20 cellular contexts compared by ENCODE assay signal in the genomic region with DNA sequence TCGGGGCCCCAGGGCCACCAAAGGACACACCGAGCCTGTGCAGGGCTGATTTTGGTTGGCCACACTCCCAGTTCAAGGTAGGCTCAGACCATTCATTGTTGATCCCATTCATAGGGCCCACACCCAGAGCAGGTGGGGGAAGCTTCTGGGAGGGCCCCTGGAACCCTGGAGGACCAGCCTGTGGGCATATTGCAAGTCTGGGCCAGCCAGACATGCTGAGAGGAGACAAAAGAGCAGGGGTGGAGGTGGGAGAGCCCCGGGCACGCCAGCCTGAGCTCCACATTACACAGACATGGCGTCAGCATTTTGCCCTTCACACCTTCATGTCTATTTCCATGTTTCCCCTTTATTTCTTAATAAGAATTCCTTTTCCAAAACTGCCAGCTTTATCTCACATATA. TPM values are rescaled to one million over a fixed set of nuclear protein-coding genes. Genes with fewer than 3 reads are reported as not detected.
A peak's percentile ranks its signal among the peaks of the same experiment; 100 is the strongest.
DNase-seq lines count a peak whose midpoint lies in the region; ATAC-seq and TF ChIP-seq lines count a peak whose summit lies in the region.
"Had no signal": no experiment of that assay in that cellular context is flagged by ENCODE, and none has a peak within 500 bp of the region (broad histone marks: within the 10 kb centered on the region; RNA-seq: fewer than 3 reads in every experiment).

No MANE protein-coding gene starts in this region.

- H3K4me1 ChIP-seq in SJCRH30: no peaks in the 10 kb centered on the region
- H3K4me1 ChIP-seq: BLaER1 had no signal

- peak overlapping the region; percentile 23; the same call in 1 of the 2 replicates for H3K27ac ChIP-seq in 22Rv1
- H3K27ac ChIP-seq in epithelial cell of prostate: peak overlapping the region; percentile 42
- H3K27ac ChIP-seq in SJCRH30: no peak overlapping the region
- H3K27ac ChIP-seq: BLaER1, KMS-11 had no signal

- in situ Hi-C loops in KBM-7 (cut with MboI; ENCODE audit: low pct_unique_long_range_greater_than_20kb, low sequenced_read_pairs): no loop called here

- DNase-seq in HPDE6-E6E7 (ENCODE audit: extremely low spot score) (peak; percentile 29), epithelial cell of prostate (ENCODE audit: low read depth, low spot score) (no peak), mesenteric fat pad (ENCODE audit: low spot score) (peak; percentile 49), SJCRH30 (no peak), kidney glomerular epithelial cell (lab: John Stamatoyannopoulos, UW) (no peak), KBM-7 (no peak)
- DNase-seq: CD4-positive, alpha-beta T cell; COR-L47; DMS79; NCI-H1105 treated with DMSO at 0.1 percent for 48 hours; NCI-H2081; NCI-H2171 treated with DMSO at 0.1 percent for 48 hours; NCI-H526; OCI-M1 had no signal

- no peak for TF ChIP-seq CTCF in 22Rv1 (IDR thresholded peaks at IDR 0.05)

- H3K4me3 ChIP-seq in SJCRH30: no peak overlapping the region
- H3K4me3 ChIP-seq: BLaER1, GM23338, HAP-1 had no signal

- H3K36me3 ChIP-seq in SJCRH30: no peaks in the 10 kb centered on the region
- H3K36me3 ChIP-seq: HAP-1 had no signal

- ATAC-seq in HG03025 (IDR thresholded peaks at IDR 0.05; ENCODE audit: low FRiP score, unreplicated experiment): no peak
- ATAC-seq: GM23338 had no signal

- H3K9me3 ChIP-seq in SJCRH30 (replicated peaks): no peaks in the 10 kb centered on the region

- no peaks in the 10 kb centered on the region for H3K27me3 ChIP-seq in SJCRH30
- H3K27me3 ChIP-seq: BLaER1 had no signal

RNA-seq across cellular contexts. Expression of gene PMVK, which starts 25.7 kb away (rescaled TPM):
- 31.2 TPM for total RNA-seq in mesenteric fat pad
- total RNA-seq in SJCRH30 (2014; rRNA removed; shearing (Covaris generic)): 4.6 and 4.9 TPM in 2 replicates

RNA-seq across cellular contexts. Expression of gene KCNN3, which starts 40.8 kb away (rescaled TPM):
- total RNA-seq in mesenteric fat pad: 0.96 TPM
- 27.7 and 29.3 TPM in 2 replicates for total RNA-seq in SJCRH30 (2014; rRNA removed; shearing (Covaris generic))
- total RNA-seq: CD4-positive, alpha-beta T cell had no signal

RNA-seq across cellular contexts. Expression of gene PBXIP1, which starts 45.0 kb away (rescaled TPM):
- total RNA-seq in mesenteric fat pad: 43.5 TPM
- 40.2 TPM in 2 replicates for total RNA-seq in SJCRH30 (2014; rRNA removed; shearing (Covaris generic))

RNA-seq across cellular contexts. Expression of gene PYGO2, which starts 50.7 kb away (rescaled TPM):
- 22.2 TPM for total RNA-seq in mesenteric fat pad
- 29.4 and 29.8 TPM in 2 replicates for total RNA-seq in SJCRH30 (2014; rRNA removed; shearing (Covaris generic))

RNA-seq across cellular contexts. Expression of gene SHC1, which starts 59.7 kb away (rescaled TPM):
- 199 TPM for total RNA-seq in mesenteric fat pad
- 102 and 110 TPM in 2 replicates for total RNA-seq in SJCRH30 (2014; rRNA removed; shearing (Covaris generic))

Comparison
In these comparisons a context has a peak if more than half of its experiments do, and no peak if none do; other contexts are left out.
1. DNase-seq: peak in HPDE6-E6E7 (single experiment) and mesenteric fat pad (single experiment); none in epithelial cell of prostate (single experiment), SJCRH30 (0 of 2), kidney glomerular epithelial cell (single experiment) and KBM-7 (single experiment).
2. RNA of gene KCNN3, which starts 40.8 kb away (total RNA-seq): 27.7 to 29.3 TPM in SJCRH30; 0.96 TPM in mesenteric fat pad (single experiment); every median in the first group is over 10 times any median in the second.